ENCODE assay signal across 27 cellular contexts in the genomic region with DNA sequence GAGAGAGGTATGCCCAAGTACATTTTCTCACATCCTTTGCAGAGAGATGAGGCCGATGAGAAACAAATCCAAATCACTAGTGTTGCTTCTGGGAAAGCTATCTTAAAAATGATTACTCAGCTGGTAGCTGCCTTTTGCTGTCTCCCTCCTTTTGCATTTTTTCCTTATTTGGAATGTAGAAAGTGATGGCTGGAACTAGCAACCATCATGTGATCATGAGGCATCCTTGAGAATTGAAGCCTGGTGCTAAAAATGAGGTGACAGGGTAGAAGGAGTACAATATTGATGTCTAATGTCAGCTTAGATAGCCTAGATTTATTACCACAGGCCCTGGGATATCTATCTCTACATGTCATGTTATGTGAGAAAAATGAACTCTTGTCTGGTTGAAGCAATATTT.
DNase-seq lines count a peak whose midpoint lies in the region; ATAC-seq, FAIRE-seq and TF ChIP-seq lines count a peak whose summit lies in the region.
"Had no signal": no experiment of that assay in that cellular context is flagged by ENCODE, and none has a peak within 500 bp of the region (broad histone marks: within the 10 kb centered on the region; RNA-seq: fewer than 3 reads in every experiment).

No MANE protein-coding gene starts in this region.

- no peak for TF ChIP-seq CTCF in HEK293 (tag by site-specific recombination; IDR thresholded peaks at IDR 0.05)
- no peak for TF ChIP-seq CTCF in WTC11 (IDR thresholded peaks at IDR 0.05)
- no peak for TF ChIP-seq CTCF in H1 (IDR thresholded peaks at IDR 0.05; ENCODE audit: control extremely low read depth in 1 of 3, insufficient read depth in 1 of 3, low read depth in 1 of 3, low read length in 3 of 3)
- TF ChIP-seq CTCF in heart right ventricle (IDR thresholded peaks at IDR 0.05): no peak

- H2AK5ac ChIP-seq in H1 (ENCODE audit: low read depth, low read length): no peak overlapping the region

- no peak overlapping the region for H3K18ac ChIP-seq in H1 (ENCODE audit: extremely low read depth, low read length)

- no peak for ATAC-seq in WTC11
- ATAC-seq in heart right ventricle: no peak
- ATAC-seq: GM12878 had no signal

- H3K9me3 ChIP-seq in HEK293 (ENCODE audit: control insufficient read depth, insufficient read depth, low read depth, low read length) (peaks cover 4% of the 10 kb centered on the region; the same call in 1 of the 2 replicates), H1 (ENCODE audit: insufficient read depth in 2 of 2, low read depth in 1 of 2, low read length in 1 of 2) (no peaks in the 10 kb centered on the region), heart right ventricle (peaks cover 0 to 12% (median 0%) of the 10 kb centered on the region in 11 donors)
- H3K9me3 ChIP-seq: BLaER1 had no signal

- H2BK120ac ChIP-seq in H1 (replicated peaks; ENCODE audit: low read depth, low read length): no peak overlapping the region

- H2BK15ac ChIP-seq in H1 (ENCODE audit: low read length): no peak overlapping the region

- H2BK5ac ChIP-seq in H1 (ENCODE audit: low read depth, low read length): no peak overlapping the region

- CTCF ChIA-PET in HEK293 (lab: Yijun Ruan, JAX): no interaction called here
- CTCF ChIA-PET in WTC11 (lab: Charles Lee): no interaction called here
- CTCF ChIA-PET in H1 (lab: Charles Lee; ENCODE audit: partially characterized antibody): interaction anchor here (1.0 kb wide), 1 partner anchor 173 kb away, joined by 3 read pairs; no protein-coding TSS in a partner anchor

- H3K27ac Mint-ChIP-seq in WTC11: no peak overlapping the region
- H3K27ac Mint-ChIP-seq: CD14-positive monocyte; CD4-positive, alpha-beta memory T cell; CD4-positive, CD25-positive, alpha-beta regulatory T cell; CD8-positive, alpha-beta memory T cell had no signal

- no peak for FAIRE-seq in H1 (lab: Jason Lieb, UNC)
- FAIRE-seq: A204.1, GM12878, GM12892, GM18507 had no signal

- H4K91ac ChIP-seq in H1 (replicated peaks; ENCODE audit: insufficient read length, low read length): no peak overlapping the region

- POLR2A ChIA-PET in HEK293 (lab: Yijun Ruan, JAX): interaction anchor here (0.9 kb wide), 1 partner anchor 171 kb away, joined by 3 read pairs; no protein-coding TSS in a partner anchor
- POLR2A ChIA-PET in WTC11 (lab: Charles Lee): no interaction called here
- POLR2A ChIA-PET in H1 (lab: Charles Lee; ENCODE audit: partially characterized antibody): interaction anchor here (0.9 kb wide), 1 partner anchor 106 kb away, joined by 4 read pairs; no protein-coding TSS in a partner anchor

- intact Hi-C loops in heart right ventricle (cut with DNase I): no loop called here

- peaks cover 7% of the 10 kb centered on the region; the same call in 1 of the 2 replicates for H3K4me1 Mint-ChIP-seq in WTC11
- H3K4me1 Mint-ChIP-seq: CD14-positive monocyte; CD4-positive, alpha-beta memory T cell; CD4-positive, CD25-positive, alpha-beta regulatory T cell; CD8-positive, alpha-beta memory T cell had no signal

- H3K36me3 ChIP-seq in HEK293 (ENCODE audit: control insufficient read depth in 2 of 2, insufficient read depth in 1 of 2, low read length in 2 of 2): no peaks in the 10 kb centered on the region
- no peaks in the 10 kb centered on the region for H3K36me3 ChIP-seq in H1 (ENCODE audit: control insufficient read depth in 2 of 4, insufficient read depth in 4 of 4, low read length in 3 of 4)
- no peaks in the 10 kb centered on the region for H3K36me3 ChIP-seq in heart right ventricle
- H3K36me3 ChIP-seq: BE2C, BLaER1 had no signal

- H3K27me3 ChIP-seq in H1 (replicated peaks in 1 of 4; ENCODE audit: control insufficient read depth in 3 of 4, extremely low read depth in 1 of 4, insufficient read depth in 3 of 4, low read length in 3 of 4) (no peaks in the 10 kb centered on the region), heart right ventricle (peaks cover 0 to 2% (median 0%) of the 10 kb centered on the region in 7 donors)
- H3K27me3 ChIP-seq: BE2C, BLaER1 had no signal

- no peak overlapping the region for H3K4me3 Mint-ChIP-seq in WTC11
- H3K4me3 Mint-ChIP-seq: CD14-positive monocyte; CD4-positive, alpha-beta memory T cell; CD4-positive, CD25-positive, alpha-beta regulatory T cell; CD8-positive, alpha-beta memory T cell had no signal

- peaks cover 3% of the 10 kb centered on the region for H3K9me3 Mint-ChIP-seq in WTC11

- no peaks in the 10 kb centered on the region for H3K23me2 ChIP-seq in H1 (ENCODE audit: low read depth, low read length)

- H2AFZ ChIP-seq in H1 (ENCODE audit: low read length): no peak overlapping the region

- H3K79me2 ChIP-seq in H1 (ENCODE audit: control insufficient read depth in 1 of 2, insufficient read depth in 2 of 2, low read length in 2 of 2): no peaks in the 10 kb centered on the region

- no peak overlapping the region for H3K56ac ChIP-seq in H1 (replicated peaks; ENCODE audit: insufficient read length, low read depth, low read length)

- H4K5ac ChIP-seq in H1 (ENCODE audit: insufficient read length, low read depth, low read length): no peak overlapping the region

- no peaks in the 10 kb centered on the region for H4K20me1 ChIP-seq in H1 (replicated peaks in 1 of 2; ENCODE audit: control insufficient read depth in 1 of 2, insufficient read depth in 2 of 2, low read length in 2 of 2)
- H4K20me1 ChIP-seq: BLaER1 had no signal

- no peak overlapping the region for H3K4me2 ChIP-seq in H1 (ENCODE audit: insufficient read depth in 1 of 2, low read depth in 2 of 2, low read length in 2 of 2)
- H3K4me2 ChIP-seq: BLaER1 had no signal

- H2BK20ac ChIP-seq in H1 (ENCODE audit: low read length): no peak overlapping the region

- H3K4me3 ChIP-seq in HEK293 (ENCODE audit: low read depth, low read length): no peak overlapping the region
- H3K4me3 ChIP-seq in H1 (ENCODE audit: extremely low read depth in 1 of 4, insufficient read depth in 2 of 4, low read depth in 3 of 4, low read length in 4 of 4): no peak overlapping the region
- no peak overlapping the region for H3K4me3 ChIP-seq in heart right ventricle
- H3K4me3 ChIP-seq: BLaER1, GM12878 had no signal

- DNase-seq in WTC11 (ENCODE audit: low spot score): no peak
- DNase-seq in H1 (ENCODE audit: low read depth in 1 of 2, low spot score in 2 of 2): no peak
- DNase-seq in T-helper 2 cell: no peak
- no peak for DNase-seq in nucleus accumbens (lab: John Stamatoyannopoulos, UW)
- DNase-seq in heart right ventricle: no peak
- DNase-seq: 8988T; ACHN; BE2C; C1 segment of cervical spinal cord; CD4-positive, alpha-beta memory T cell; CD4-positive, CD25-positive, alpha-beta regulatory T cell; CD8-positive, alpha-beta memory T cell; COR-L47; DMS 273 treated with DMSO at 0.1 percent for 48 hours; DMS153; DMS53; DMS79; DND-41; EL; GDM1 had no signal

- no peak overlapping the region for H3K9ac ChIP-seq in H1 (replicated peaks in 1 of 4; ENCODE audit: extremely low read depth in 1 of 4, low read depth in 3 of 4, low read length in 3 of 4)
- H3K9ac ChIP-seq: BLaER1 had no signal

- no peaks in the 10 kb centered on the region for H3K79me1 ChIP-seq in H1 (ENCODE audit: low read depth, low read length)

- no peak overlapping the region for H2BK12ac ChIP-seq in H1 (ENCODE audit: low read depth, low read length)

- H3K27me3 Mint-ChIP-seq in WTC11 (ENCODE audit: low read depth): peaks cover 6% of the 10 kb centered on the region; the same call in 1 of the 2 replicates
- H3K27me3 Mint-ChIP-seq: CD4-positive, alpha-beta memory T cell; CD4-positive, CD25-positive, alpha-beta regulatory T cell; CD8-positive, alpha-beta memory T cell had no signal

- no peak overlapping the region for H3K14ac ChIP-seq in H1 (ENCODE audit: insufficient read length)

- no peak overlapping the region for H3K4ac ChIP-seq in H1 (replicated peaks; ENCODE audit: insufficient read length, low read depth, low read length)

- H3K27ac ChIP-seq in HEK293 (ENCODE audit: extremely low read depth, low read depth, low read length) (no peak overlapping the region), H1 (ENCODE audit: low read depth, low read length) (no peak overlapping the region), heart right ventricle (no peak overlapping the region)
- H3K27ac ChIP-seq: BLaER1 had no signal

- TF ChIP-seq POLR2A in H1 (IDR thresholded peaks at IDR 0.05; ENCODE audit: control extremely low read depth in 1 of 2, low read depth in 2 of 2, low read length in 2 of 2): no peak

- no peak for TF ChIP-seq EP300 in H1 (IDR thresholded peaks at IDR 0.05; ENCODE audit: borderline replicate concordance in 1 of 2, low read depth in 2 of 2, low read length in 2 of 2)

- H4K8ac ChIP-seq in H1 (ENCODE audit: extremely low read depth, insufficient read depth, low read length): no peak overlapping the region

- WGBS in H1 (ENCODE audit: extremely low coverage in 1 of 2, insufficient coverage in 1 of 2, insufficient read length in 1 of 2, insufficient replicate concordance in 2 of 2, low coverage in 1 of 2, low lambda C conversion rate in 2 of 2, missing lambda C conversion rate in 1 of 2), 2 experiments: 92% methylated on average over 1 of the region's 1 CpG; no CpG with 5 or more reads in 1 of the 2 experiments
- WGBS in heart right ventricle, 2 donors: 92 to 100% methylated on average over 1 of the region's 1 CpG

- TF ChIP-seq RAD21 in H1 (IDR thresholded peaks at IDR 0.05 in 1 of 2, conservative IDR thresholded peaks at IDR 0.05 in 1 of 2; ENCODE audit: low read depth in 2 of 2, low read length in 2 of 2): no peak

- no peak overlapping the region for H3K23ac ChIP-seq in H1 (ENCODE audit: insufficient read length)

- H3K36me3 Mint-ChIP-seq in WTC11: peaks cover 7% of the 10 kb centered on the region
- H3K36me3 Mint-ChIP-seq: CD14-positive monocyte; CD4-positive, alpha-beta memory T cell; CD4-positive, CD25-positive, alpha-beta regulatory T cell; CD8-positive, alpha-beta memory T cell had no signal

- H3K4me1 ChIP-seq in HEK293 (ENCODE audit: control insufficient read depth, insufficient read depth, low read length) (no peaks in the 10 kb centered on the region), H1 (replicated peaks in 1 of 4; ENCODE audit: control insufficient read depth in 3 of 4, insufficient read depth in 4 of 4, low read length in 3 of 4) (peaks cover 0 to 2% (median 0%) of the 10 kb centered on the region in 4 experiments; a peak in 1 of 7 replicates), heart right ventricle (no peaks in the 10 kb centered on the region)
- H3K4me1 ChIP-seq: BLaER1 had no signal

TF ChIP-seq in HEK293, 187 proteins besides CTCF, POLR2A, EP300 and RAD21:
- TF ChIP-seq TRIM28 (IDR thresholded peaks at IDR 0.05; ENCODE audit: borderline replicate concordance, low read length) (0 out of 2 replicates have a peak, but pooled peaks have one; percentile 27), ZNF10 (tag by site-specific recombination; IDR thresholded peaks at IDR 0.05) (no peak)

TF ChIP-seq in WTC11, 78 proteins besides CTCF, POLR2A, EP300 and RAD21 (continues in another document):
- TF ChIP-seq GTF2I (CRISPR knock-in tag; conservative IDR thresholded peaks at IDR 0.05) (peak; percentile 58; the same call in 1 of the 2 replicates), ZNF138 (CRISPR knock-in tag; conservative IDR thresholded peaks at IDR 0.05) (no peak), TP53 (CRISPR knock-in tag; IDR thresholded peaks at IDR 0.05) (no peak)

TF ChIP-seq in H1, 55 proteins besides CTCF, POLR2A, EP300 and RAD21:
- TF ChIP-seq KDM5A (IDR thresholded peaks at IDR 0.05; ENCODE audit: low read length) (no peak), KDM1A (IDR thresholded peaks at IDR 0.05; ENCODE audit: borderline replicate concordance, low read length) (peak; percentile 80)
